8 cellular contexts compared by ENCODE assay signal in genomic region chr3:24683511-24684384, GRCh38.
DNase-seq lines count a peak whose midpoint lies in the region; ATAC-seq, FAIRE-seq and TF ChIP-seq lines count a peak whose summit lies in the region.

No MANE protein-coding gene starts in this region.

- no peak overlapping the region for H2BK20ac ChIP-seq in H9 (ENCODE audit: low read depth, low read length, poor library complexity, severe bottlenecking)

- no peaks in the 10 kb centered on the region for H4K20me1 ChIP-seq in H9 (ENCODE audit: control insufficient read depth, insufficient read depth, insufficient read length)

- H3K4me3 ChIP-seq in AG09309 (ENCODE audit: control insufficient read depth, low read depth, low read length): no peak overlapping the region

- DNase-seq in AG09309 (ENCODE audit: low read depth) (peak; percentile 62), H9 (no peak), RCC 7860 (ENCODE audit: low spot score) (peak; percentile 15), fibroblast of gingiva (ENCODE audit: low read depth) (peak; percentile 80), pulmonary artery endothelial cell (ENCODE audit: low read depth, low spot score) (peak; percentile 17), ureter (ENCODE audit: low spot score) (no peak)

- H3K27me3 Mint-ChIP-seq in H9 (ENCODE audit: low read depth): no peaks in the 10 kb centered on the region

- no peak overlapping the region for H2AFZ ChIP-seq in H9 (ENCODE audit: low read length)

- H3K27ac ChIP-seq in H9 (ENCODE audit: insufficient read length, low read depth, low read length): no peak overlapping the region

- H3K36me3 Mint-ChIP-seq in H9 (ENCODE audit: insufficient read depth in 1 of 3, low read depth in 3 of 3): no peaks in the 10 kb centered on the region

- H3K4me1 ChIP-seq in H9 (ENCODE audit: insufficient read depth, low read length): no peaks in the 10 kb centered on the region

- peaks cover 27 to 31% of the 10 kb centered on the region in 2 experiments for H3K4me1 Mint-ChIP-seq in H9

- no peak overlapping the region for H3K14ac ChIP-seq in H9 (ENCODE audit: insufficient read depth, low read length)

- H3K4ac ChIP-seq in H9 (ENCODE audit: low read depth, low read length): no peak overlapping the region

- no peak overlapping the region for H3T11ph ChIP-seq in H9 (ENCODE audit: low read length)

- H2AK5ac ChIP-seq in H9 (ENCODE audit: insufficient read length, low read length): no peak overlapping the region

- H3K9ac ChIP-seq in H9 (ENCODE audit: extremely low read depth, insufficient read length, low read length): no peak overlapping the region

- H2BK12ac ChIP-seq in H9 (ENCODE audit: insufficient read length, low read depth, low read length): no peak overlapping the region

- no peak overlapping the region for H2BK15ac ChIP-seq in H9 (ENCODE audit: low read depth, low read length)

- no peak overlapping the region for H3K27ac Mint-ChIP-seq in H9

- no peaks in the 10 kb centered on the region; a peak in 1 of 5 replicates for H3K9me3 Mint-ChIP-seq in H9

- no peak overlapping the region for H4K91ac ChIP-seq in H9 (ENCODE audit: insufficient read length, low read depth, low read length)

- no peak overlapping the region for H3K23ac ChIP-seq in H9 (ENCODE audit: insufficient read length, low read depth, low read length)

- H2BK120ac ChIP-seq in H9 (ENCODE audit: low read depth, low read length, poor library complexity, severe bottlenecking): no peak overlapping the region

- no peak overlapping the region for H3K18ac ChIP-seq in H9 (ENCODE audit: insufficient read length, low read depth, low read length)

- H2BK5ac ChIP-seq in H9 (ENCODE audit: insufficient read length, low read length): no peak overlapping the region

- no peaks in the 10 kb centered on the region for H3K9me3 ChIP-seq in H9 (ENCODE audit: control insufficient read depth, low read depth, low read length)

- no peaks in the 10 kb centered on the region for H3K27me3 ChIP-seq in H9 (ENCODE audit: insufficient read depth, low read length)

- ATAC-seq in esophagus mucosa (no peak), HG02970 (IDR thresholded peaks at IDR 0.05; ENCODE audit: low FRiP score, unreplicated experiment) (no peak)

- H3K4me2 ChIP-seq in H9 (ENCODE audit: insufficient read depth, insufficient read length, low read length): no peak overlapping the region

- H3K79me2 ChIP-seq in H9 (ENCODE audit: insufficient read depth, low read length): no peaks in the 10 kb centered on the region

- H3K79me1 ChIP-seq in H9 (ENCODE audit: insufficient read depth, low read depth, low read length, poor library complexity, severe bottlenecking): no peaks in the 10 kb centered on the region

- no CpG with 5 or more reads among the region's 7 CpGs for WGBS in H9 (ENCODE audit: extremely low coverage, insufficient read length, low lambda C conversion rate)

- H4K5ac ChIP-seq in H9 (ENCODE audit: insufficient read length, low read depth, low read length): no peak overlapping the region

- no peak overlapping the region for H3K56ac ChIP-seq in H9 (ENCODE audit: insufficient read length, low read depth, low read length)

- FAIRE-seq in RCC 7860 (lab: Jason Lieb, UNC): peak; percentile 72

- TF ChIP-seq CTCF in AG09309 (IDR thresholded peaks at IDR 0.05; ENCODE audit: control insufficient read depth, insufficient read depth, low read depth, low read length, missing control alignments) (peak; percentile 61), H9 (conservative IDR thresholded peaks at IDR 0.05) (peak; percentile 72)

- no peak overlapping the region for H3K4me3 Mint-ChIP-seq in H9

- H4K8ac ChIP-seq in H9 (replicated peaks; ENCODE audit: insufficient read length, low read depth, low read length): no peak overlapping the region

- no peaks in the 10 kb centered on the region for H3K23me2 ChIP-seq in H9 (ENCODE audit: insufficient read length, low read depth, low read length, poor library complexity, severe bottlenecking)

Comparison
In these comparisons a context has a peak if more than half of its experiments do, and no peak if none do; other contexts are left out.
1. DNase-seq: peak in AG09309 (single experiment), RCC 7860 (single experiment), fibroblast of gingiva (single experiment) and pulmonary artery endothelial cell (single experiment); none in H9 (single experiment) and ureter (single experiment).